In the genomic region with DNA sequence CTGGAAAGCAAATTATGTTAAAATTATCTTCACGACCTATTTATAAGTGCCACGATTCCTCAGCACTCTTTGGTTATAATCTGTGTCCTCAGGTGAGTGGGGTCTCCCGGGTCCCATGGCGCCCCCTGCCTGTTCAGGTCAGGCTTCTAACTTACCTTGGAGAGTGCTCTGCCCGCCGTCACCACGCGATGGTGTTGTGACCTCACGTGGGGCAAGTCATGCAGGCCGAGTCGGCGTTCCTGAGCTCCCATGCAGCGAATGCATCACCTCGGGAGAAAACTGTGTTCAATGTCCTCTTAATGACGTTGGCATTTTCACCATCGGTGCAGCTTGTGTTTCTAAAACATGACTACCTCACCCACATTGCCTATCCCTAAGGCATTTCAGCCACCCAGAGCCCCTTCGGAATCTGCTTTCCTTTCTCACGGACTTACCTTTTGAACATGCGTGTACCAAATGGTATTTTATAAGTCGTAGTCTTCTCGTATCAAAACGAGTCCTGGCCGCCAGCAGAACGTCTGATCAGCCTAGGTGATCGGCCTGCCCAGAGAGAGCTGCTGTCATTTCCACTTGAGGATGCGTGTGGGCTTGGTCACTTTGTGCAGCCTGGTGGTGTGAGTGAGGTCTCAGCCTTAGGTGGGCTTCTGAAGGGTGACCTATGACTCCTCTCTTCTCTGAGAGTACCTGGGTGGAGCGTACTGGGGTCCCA, we compare ENCODE assay signal across 16 cellular contexts.
DNase-seq lines count a peak whose midpoint lies in the region; ATAC-seq and TF ChIP-seq lines count a peak whose summit lies in the region.
"Had no signal": no experiment of that assay in that cellular context is flagged by ENCODE, and none has a peak within 500 bp of the region (broad histone marks: within the 10 kb centered on the region; RNA-seq: fewer than 3 reads in every experiment).

No MANE protein-coding gene starts in this region.

- peaks cover 4% of the 10 kb centered on the region; the same call in 1 of the 2 replicates for H3K36me3 Mint-ChIP-seq in HFFc6 (ENCODE audit: low read depth)
- H3K36me3 Mint-ChIP-seq in neural progenitor cell = peaks cover 43% of the 10 kb centered on the region

- H3K9ac ChIP-seq in SK-N-SH (no peak overlapping the region), neural progenitor cell (no peak overlapping the region)

- peaks cover 33 to 43% of the 10 kb centered on the region in 2 experiments; a peak in 3 of 4 replicates for H3K4me1 ChIP-seq in SK-N-SH (ENCODE audit: control insufficient read depth in 1 of 2, insufficient read depth in 2 of 2, low read depth in 1 of 2, low read length in 1 of 2)
- peaks cover 24% of the 10 kb centered on the region for H3K4me1 ChIP-seq in foreskin keratinocyte
- H3K4me1 ChIP-seq in neural progenitor cell = no peaks in the 10 kb centered on the region

- no peak for TF ChIP-seq CTCF in SK-N-SH (IDR thresholded peaks at IDR 0.05)
- TF ChIP-seq CTCF in HFFc6 (IDR thresholded peaks at IDR 0.05) = peak; percentile 49; the same call in 1 of the 2 replicates
- peak; percentile 13 for TF ChIP-seq CTCF in foreskin keratinocyte (conservative IDR thresholded peaks at IDR 0.05)
- peak; percentile 64 for TF ChIP-seq CTCF in neural progenitor cell (IDR thresholded peaks at IDR 0.05)

- no peak for TF ChIP-seq RAD21 in SK-N-SH (IDR thresholded peaks at IDR 0.05; ENCODE audit: low read length)

- POLR2A ChIA-PET in SK-N-SH (lab: Yijun Ruan, JAX) = no interaction called here

- H3K4me1 Mint-ChIP-seq in HFFc6 (ENCODE audit: low read depth) = peaks cover 48% of the 10 kb centered on the region
- H3K4me1 Mint-ChIP-seq in neural progenitor cell = peaks cover 6% of the 10 kb centered on the region

- H3K79me2 ChIP-seq in SK-N-SH (ENCODE audit: insufficient read depth) (peaks cover 48% of the 10 kb centered on the region; the same call in 1 of the 2 replicates), neural progenitor cell (ENCODE audit: low read depth) (no peaks in the 10 kb centered on the region)

- ATAC-seq in SK-N-SH treated with all-trans-retinoic acid at 6 μM for 48 hours = no peak
- no peak for ATAC-seq in foreskin keratinocyte
- ATAC-seq in HG03095 (IDR thresholded peaks at IDR 0.05; ENCODE audit: unreplicated experiment) = no peak
- ATAC-seq: activated T-cell treated with anti-CD3 and anti-CD28 coated beads, Interleukin-2, amount 50 U/mL, for 72 hours; psoas muscle had no signal

- TF ChIP-seq EP300 in SK-N-SH (IDR thresholded peaks at IDR 0.05; ENCODE audit: borderline replicate concordance in 1 of 2, low read depth in 1 of 2, low read length in 1 of 2) = no peak

- H3K27ac Mint-ChIP-seq in HFFc6 (no peak overlapping the region), neural progenitor cell (no peak overlapping the region)
- H3K27ac Mint-ChIP-seq: activated T-cell treated with anti-CD3 and anti-CD28 coated beads, Interleukin-2, amount 50 U/mL, for 72 hours had no signal

- CTCF ChIA-PET in SK-N-SH (lab: Yijun Ruan, JAX) = interaction anchor here (1.0 to 1.9 kb wide), 3 partner anchors 15 to 28 kb away, joined by 4 to 8 read pairs (median 4); no protein-coding TSS in a partner anchor

- H3F3A ChIP-seq in SK-N-SH (replicated peaks; ENCODE audit: insufficient read depth) = peaks cover 36% of the 10 kb centered on the region
- H3F3A ChIP-seq in neural progenitor cell (ENCODE audit: low read depth) = no peaks in the 10 kb centered on the region

- H3K9me2 ChIP-seq in SK-N-SH = no peaks in the 10 kb centered on the region

- H3K9me3 Mint-ChIP-seq in HFFc6 (no peaks in the 10 kb centered on the region), neural progenitor cell (peaks cover 7% of the 10 kb centered on the region)
- H3K9me3 Mint-ChIP-seq: activated T-cell treated with anti-CD3 and anti-CD28 coated beads, Interleukin-2, amount 50 U/mL, for 72 hours had no signal

- no peak overlapping the region; a peak in 1 of 4 replicates for H3K27ac ChIP-seq in SK-N-SH (ENCODE audit: low read depth in 2 of 2, low read length in 1 of 2)
- no peak overlapping the region for H3K27ac ChIP-seq in foreskin keratinocyte
- no peak overlapping the region for H3K27ac ChIP-seq in neural progenitor cell
- H3K27ac ChIP-seq: epithelial cell of prostate, psoas muscle had no signal

- no peak overlapping the region for H3K4me3 ChIP-seq in SK-N-SH (ENCODE audit: low read depth in 2 of 2, low read length in 1 of 2)
- no peak overlapping the region for H3K4me3 ChIP-seq in neural progenitor cell
- H3K4me3 ChIP-seq: psoas muscle had no signal

- H3K4me3 Mint-ChIP-seq in HFFc6 (no peak overlapping the region), neural progenitor cell (no peak overlapping the region)
- H3K4me3 Mint-ChIP-seq: activated T-cell treated with anti-CD3 and anti-CD28 coated beads, Interleukin-2, amount 50 U/mL, for 72 hours had no signal

- 95% methylated on average over 25 of the region's 27 CpGs for WGBS in SK-N-SH (ENCODE audit: low lambda C conversion rate)

- H3K27me3 Mint-ChIP-seq in HFFc6 (ENCODE audit: insufficient read depth) (peaks cover 4% of the 10 kb centered on the region; the same call in 1 of the 2 replicates), neural progenitor cell (ENCODE audit: insufficient read depth, low read depth) (peaks cover 9% of the 10 kb centered on the region)

- peak; percentile 15 for DNase-seq in SK-N-SH
- DNase-seq in HFFc6 = no peak
- no peak for DNase-seq in foreskin keratinocyte
- peak; percentile 68 for DNase-seq in neural progenitor cell (ENCODE audit: low spot score)
- no peak for DNase-seq in glomerular visceral epithelial cell (ENCODE audit: extremely low spot score)
- no peak for DNase-seq in NCI-H446 (lab: John Stamatoyannopoulos, UW)
- DNase-seq: activated T-cell treated with anti-CD3 and anti-CD28 coated beads, Interleukin-2, amount 50 U/mL, for 72 hours; amygdala; NCI-H187 treated with DMSO at 0.1 percent for 48 hours; NCI-H748 treated with DMSO at 0.1 percent for 48 hours; psoas muscle; substantia nigra; T-helper 2 cell had no signal

- H3K27me3 ChIP-seq in SK-N-SH (ENCODE audit: insufficient read depth) (no peaks in the 10 kb centered on the region), foreskin keratinocyte (no peaks in the 10 kb centered on the region), neural progenitor cell (no peaks in the 10 kb centered on the region)

- H3K9me3 ChIP-seq in SK-N-SH (no peaks in the 10 kb centered on the region), neural progenitor cell (ENCODE audit: low read depth) (no peaks in the 10 kb centered on the region)
- H3K9me3 ChIP-seq: psoas muscle had no signal

- H3K36me3 ChIP-seq in SK-N-SH (replicated peaks in 1 of 2; ENCODE audit: control insufficient read depth in 1 of 2, insufficient read depth in 2 of 2, low read length in 1 of 2) = peaks cover 0 to 2% of the 10 kb centered on the region in 2 experiments
- no peaks in the 10 kb centered on the region for H3K36me3 ChIP-seq in neural progenitor cell

- peaks cover 8% of the 10 kb centered on the region for H4K20me1 ChIP-seq in SK-N-SH (ENCODE audit: insufficient read depth)
- H4K20me1 ChIP-seq in neural progenitor cell (ENCODE audit: low read depth) = no peaks in the 10 kb centered on the region

- H3K4me2 ChIP-seq in SK-N-SH = no peak overlapping the region
- H3K4me2 ChIP-seq in neural progenitor cell = no peak overlapping the region

- H2AFZ ChIP-seq in SK-N-SH (ENCODE audit: low read depth) (no peak overlapping the region), neural progenitor cell (replicated peaks) (no peak overlapping the region)

TF ChIP-seq in SK-N-SH, 30 proteins besides CTCF, POLR2A, EP300 and RAD21 (continues in another document):
- no peak for TF ChIP-seq FOXM1 (IDR thresholded peaks at IDR 0.05; ENCODE audit: low read depth)
- TF ChIP-seq, protein P1, sequence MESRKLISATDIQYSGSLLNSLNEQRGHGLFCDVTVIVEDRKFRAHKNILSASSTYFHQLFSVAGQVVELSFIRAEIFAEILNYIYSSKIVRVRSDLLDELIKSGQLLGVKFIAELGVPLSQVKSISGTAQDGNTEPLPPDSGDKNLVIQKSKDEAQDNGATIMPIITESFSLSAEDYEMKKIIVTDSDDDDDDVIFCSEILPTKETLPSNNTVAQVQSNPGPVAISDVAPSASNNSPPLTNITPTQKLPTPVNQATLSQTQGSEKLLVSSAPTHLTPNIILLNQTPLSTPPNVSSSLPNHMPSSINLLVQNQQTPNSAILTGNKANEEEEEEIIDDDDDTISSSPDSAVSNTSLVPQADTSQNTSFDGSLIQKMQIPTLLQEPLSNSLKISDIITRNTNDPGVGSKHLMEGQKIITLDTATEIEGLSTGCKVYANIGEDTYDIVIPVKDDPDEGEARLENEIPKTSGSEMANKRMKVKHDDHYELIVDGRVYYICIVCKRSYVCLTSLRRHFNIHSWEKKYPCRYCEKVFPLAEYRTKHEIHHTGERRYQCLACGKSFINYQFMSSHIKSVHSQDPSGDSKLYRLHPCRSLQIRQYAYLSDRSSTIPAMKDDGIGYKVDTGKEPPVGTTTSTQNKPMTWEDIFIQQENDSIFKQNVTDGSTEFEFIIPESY (IDR thresholded peaks at IDR 0.05; ENCODE audit: borderline replicate concordance, low read depth) = no peak
- TF ChIP-seq, protein P2, sequence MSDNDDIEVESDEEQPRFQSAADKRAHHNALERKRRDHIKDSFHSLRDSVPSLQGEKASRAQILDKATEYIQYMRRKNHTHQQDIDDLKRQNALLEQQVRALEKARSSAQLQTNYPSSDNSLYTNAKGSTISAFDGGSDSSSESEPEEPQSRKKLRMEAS (IDR thresholded peaks at IDR 0.05; ENCODE audit: low read depth) = no peak

TF ChIP-seq in SK-N-SH treated with all-trans-retinoic acid at 6 μM for 48 hours, 23 proteins besides CTCF, POLR2A, EP300 and RAD21 (continues in another document):
- no peak for TF ChIP-seq ZC3H10 (CRISPR knock-in tag; IDR thresholded peaks at IDR 0.05)

Comparison
In these comparisons a context has a peak if more than half of its experiments do, and no peak if none do; other contexts are left out.
1. DNase-seq: peak in SK-N-SH (single experiment) and neural progenitor cell (single experiment); none in HFFc6 (single experiment), foreskin keratinocyte (0 of 2), glomerular visceral epithelial cell (single experiment) and NCI-H446 (0 of 2).